9 cellular contexts compared by ENCODE assay signal in the genomic region with DNA sequence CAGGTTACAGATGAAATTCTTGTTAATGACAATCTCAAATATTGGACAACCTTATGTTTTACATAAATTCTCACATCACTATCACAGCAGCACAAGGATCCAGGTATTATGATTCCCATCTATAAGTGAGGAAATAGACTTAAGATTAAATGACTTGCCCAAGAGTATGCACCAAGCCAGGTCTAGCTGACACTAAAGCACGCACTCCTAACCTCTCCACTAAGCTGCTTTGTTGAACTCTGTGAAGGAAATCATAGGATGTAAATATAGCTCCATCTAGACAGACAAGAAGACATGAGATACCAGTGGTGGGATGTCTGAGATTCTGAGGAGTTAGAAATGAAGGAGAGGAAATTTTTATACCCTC.
DNase-seq lines count a peak whose midpoint lies in the region; ATAC-seq and TF ChIP-seq lines count a peak whose summit lies in the region.
"Had no signal": no experiment of that assay in that cellular context is flagged by ENCODE, and none has a peak within 500 bp of the region (broad histone marks: within the 10 kb centered on the region; RNA-seq: fewer than 3 reads in every experiment).

No MANE protein-coding gene starts in this region.

- peak overlapping the region; percentile 66 for H3K4me3 Mint-ChIP-seq in activated naive CD8-positive, alpha-beta T cell treated with anti-CD3 and anti-CD28 coated beads, Interleukin-2, amount 10 ng/mL, durations not matched to agents 7 days and 5 days

- H3K27ac ChIP-seq in BLaER1 = no peak overlapping the region
- peak overlapping the region; percentile 100 for H3K27ac ChIP-seq in HCT116 (ENCODE audit: low read depth, low read length)
- H3K27ac ChIP-seq in lung (ENCODE audit: low read depth in 1 of 2, low read length in 1 of 2) = peak overlapping the region; percentile 53 to 89
- no peak overlapping the region for H3K27ac ChIP-seq in prostate gland

- H3K4me1 Mint-ChIP-seq in activated naive CD8-positive, alpha-beta T cell treated with anti-CD3 and anti-CD28 coated beads, Interleukin-2, amount 10 ng/mL, durations not matched to agents 7 days and 5 days = peaks cover 20% of the 10 kb centered on the region

- peaks cover 1% of the 10 kb centered on the region for H3K9me3 Mint-ChIP-seq in activated naive CD8-positive, alpha-beta T cell treated with anti-CD3 and anti-CD28 coated beads, Interleukin-2, amount 10 ng/mL, durations not matched to agents 7 days and 5 days

- H3K9me3 ChIP-seq in BLaER1 (0 out of 2 replicates have a peak, but pooled peaks cover 6% of the 10 kb centered on the region), HCT116 (ENCODE audit: control insufficient read depth in 1 of 2, insufficient read depth in 1 of 2, low read depth in 1 of 2, low read length in 2 of 2) (no peaks in the 10 kb centered on the region), lung (ENCODE audit: control insufficient read depth in 2 of 2, insufficient read depth in 1 of 2, low read length in 1 of 2) (no peaks in the 10 kb centered on the region), prostate gland (no peaks in the 10 kb centered on the region)

- intact Hi-C loops in HCT116 (cut with micrococcal nuclease) (loop anchor here (10.0 kb wide), 1 partner anchor 119 kb away; no protein-coding TSS in a partner anchor), prostate gland (cut with DNase I) (no loop called here)

- no peak for DNase-seq in HCT116 (ENCODE audit: low read depth, low spot score)
- DNase-seq in activated naive CD8-positive, alpha-beta T cell treated with anti-CD3 and anti-CD28 coated beads, Interleukin-2, amount 10 ng/mL, durations not matched to agents 7 days and 5 days = no peak
- no peak for DNase-seq in lung (ENCODE audit: low spot score)
- no peak for DNase-seq in prostate gland (ENCODE audit: low spot score)
- DNase-seq in activated CD4-positive, CD25-positive, alpha-beta regulatory T cell (lab: John Stamatoyannopoulos, UW) = no peak
- no peak for DNase-seq in effector CD8-positive, alpha-beta T cell (lab: John Stamatoyannopoulos, UW)
- DNase-seq: NCI-H2107 had no signal

- no peak for TF ChIP-seq POLR2A in HCT116 (IDR thresholded peaks at IDR 0.05; ENCODE audit: borderline replicate concordance, extremely low read depth, insufficient read depth, insufficient read length)
- TF ChIP-seq POLR2A in prostate gland (IDR thresholded peaks at IDR 0.05) = no peak

- H4K20me1 ChIP-seq in BLaER1 (no peaks in the 10 kb centered on the region), HCT116 (ENCODE audit: insufficient read depth) (no peaks in the 10 kb centered on the region)

- POLR2A ChIA-PET in HCT116 (lab: Charles Lee) = interaction anchor here (0.9 to 2.5 kb wide), 8 partner anchors 9 to 88 kb away, joined by 3 to 7 read pairs (median 4); a partner anchor contains a TSS
- POLR2A ChIA-PET in activated naive CD8-positive, alpha-beta T cell treated with anti-CD3 and anti-CD28 coated beads, Interleukin-2, amount 10 ng/mL, durations not matched to agents 7 days and 5 days (lab: Charles Lee) = interaction anchor here (0.7 to 1.4 kb wide), 5 partner anchors 9 to 87 kb away, joined by 3 to 10 read pairs (median 4); no protein-coding TSS in a partner anchor

- no peak overlapping the region for H2AFZ ChIP-seq in HCT116 (ENCODE audit: low read depth, low read length, poor library complexity, severe bottlenecking)

- H3K36me3 ChIP-seq in BLaER1 (no peaks in the 10 kb centered on the region), HCT116 (ENCODE audit: control insufficient read depth in 1 of 2, insufficient read depth in 2 of 2, low read length in 2 of 2) (no peaks in the 10 kb centered on the region), lung (ENCODE audit: control insufficient read depth in 2 of 2, insufficient read depth in 2 of 2, low read length in 2 of 2) (no peaks in the 10 kb centered on the region), prostate gland (no peaks in the 10 kb centered on the region)

- H3K79me2 ChIP-seq in HCT116 (ENCODE audit: insufficient read depth, low read length) = no peaks in the 10 kb centered on the region; the same call in 1 of the 2 replicates

- no peaks in the 10 kb centered on the region for H3K27me3 Mint-ChIP-seq in activated naive CD8-positive, alpha-beta T cell treated with anti-CD3 and anti-CD28 coated beads, Interleukin-2, amount 10 ng/mL, durations not matched to agents 7 days and 5 days

- ATAC-seq in HCT116 = no peak
- peak; percentile 23 for ATAC-seq in activated naive CD8-positive, alpha-beta T cell treated with anti-CD3 and anti-CD28 coated beads, Interleukin-2, amount 10 ng/mL, durations not matched to agents 7 days and 5 days (ENCODE audit: low read depth)
- no peak for ATAC-seq in lung (ENCODE audit: insufficient read depth, low FRiP score)
- no peak for ATAC-seq in HG03378 (IDR thresholded peaks at IDR 0.05; ENCODE audit: unreplicated experiment)

- H3K9ac ChIP-seq in BLaER1 (no peak overlapping the region), HCT116 (ENCODE audit: low read length) (peak overlapping the region; percentile 59)

- H3K27ac Mint-ChIP-seq in activated naive CD8-positive, alpha-beta T cell treated with anti-CD3 and anti-CD28 coated beads, Interleukin-2, amount 10 ng/mL, durations not matched to agents 7 days and 5 days = peak overlapping the region; percentile 94

- H3K36me3 Mint-ChIP-seq in activated naive CD8-positive, alpha-beta T cell treated with anti-CD3 and anti-CD28 coated beads, Interleukin-2, amount 10 ng/mL, durations not matched to agents 7 days and 5 days = peaks cover 2% of the 10 kb centered on the region

- RAD21 ChIA-PET in HCT116 (lab: Charles Lee; ENCODE audit: low non-redundant PET in 1 of 2, low total read pairs in 2 of 2, uncharacterized antibody in 2 of 2, unreplicated experiment in 2 of 2) = no interaction called here

- H3K4me1 ChIP-seq in BLaER1 (peaks cover 9% of the 10 kb centered on the region), HCT116 (ENCODE audit: control insufficient read depth in 1 of 2, insufficient read depth in 2 of 2, low read length in 2 of 2) (peaks cover 61 to 74% of the 10 kb centered on the region in 2 experiments), lung (ENCODE audit: control insufficient read depth in 2 of 2, insufficient read depth in 2 of 2, low read length in 2 of 2) (peaks cover 0 to 13% of the 10 kb centered on the region in 2 donors), prostate gland (replicated peaks) (no peaks in the 10 kb centered on the region)

- H3K4me3 ChIP-seq in BLaER1 (no peak overlapping the region), HCT116 (replicated peaks in 1 of 2; ENCODE audit: low read depth in 1 of 2, low read length in 2 of 2) (no peak overlapping the region; a peak in 1 of 4 replicates), lung (no peak overlapping the region), prostate gland (no peak overlapping the region)

- H3K27me3 ChIP-seq in BLaER1 (no peaks in the 10 kb centered on the region), HCT116 (ENCODE audit: insufficient read depth, low read length) (no peaks in the 10 kb centered on the region), lung (ENCODE audit: control insufficient read depth, insufficient read depth) (no peaks in the 10 kb centered on the region), prostate gland (replicated peaks; ENCODE audit: insufficient read depth) (no peaks in the 10 kb centered on the region)

- CTCF ChIA-PET in HCT116 (lab: Charles Lee) = no interaction called here

- no peaks in the 10 kb centered on the region for H3K9me2 ChIP-seq in HCT116 (ENCODE audit: insufficient read depth)

- no peak for TF ChIP-seq RAD21 in HCT116 (IDR thresholded peaks at IDR 0.05; ENCODE audit: low read depth)

- 94 to 97% methylated on average over 1 of the region's 1 CpG for WGBS in lung, 2 donors
- WGBS in prostate gland = 89% methylated on average over 1 of the region's 1 CpG

- BruUV-seq in HCT116 (replicated peaks; lab: Mats Ljungman, UMichigan) = no TSS peak

- H3K4me2 ChIP-seq in BLaER1 (0 out of 2 replicates have a peak overlapping the region, but pooled peaks have one; percentile 10), HCT116 (ENCODE audit: low read length) (peak overlapping the region; percentile 63)

- TF ChIP-seq CTCF in HCT116 (IDR thresholded peaks at IDR 0.05 in 2 of 3, conservative IDR thresholded peaks at IDR 0.05 in 1 of 3; ENCODE audit: borderline replicate concordance in 1 of 3, insufficient read depth in 1 of 3, low read depth in 2 of 3, low read length in 2 of 3) (no peak), lung (IDR thresholded peaks at IDR 0.05; ENCODE audit: control extremely low read depth, extremely low read depth) (no peak), prostate gland (IDR thresholded peaks at IDR 0.05) (no peak)

TF ChIP-seq in HCT116, 20 proteins besides CTCF, POLR2A, EP300 and RAD21 (continues in another document):
- TF ChIP-seq ZFX (IDR thresholded peaks at IDR 0.05) (no peak), EZH2 (IDR thresholded peaks at IDR 0.05) (no peak), CBX3 (IDR thresholded peaks at IDR 0.05; ENCODE audit: low read depth) (no peak), YY1 (IDR thresholded peaks at IDR 0.05; ENCODE audit: extremely low read depth, insufficient replicate concordance, low read depth, low read length) (no peak), SRF (IDR thresholded peaks at IDR 0.05; ENCODE audit: low read depth) (no peak), EGR1 (IDR thresholded peaks at IDR 0.05; ENCODE audit: low read depth) (no peak)
- TF ChIP-seq, protein P1, sequence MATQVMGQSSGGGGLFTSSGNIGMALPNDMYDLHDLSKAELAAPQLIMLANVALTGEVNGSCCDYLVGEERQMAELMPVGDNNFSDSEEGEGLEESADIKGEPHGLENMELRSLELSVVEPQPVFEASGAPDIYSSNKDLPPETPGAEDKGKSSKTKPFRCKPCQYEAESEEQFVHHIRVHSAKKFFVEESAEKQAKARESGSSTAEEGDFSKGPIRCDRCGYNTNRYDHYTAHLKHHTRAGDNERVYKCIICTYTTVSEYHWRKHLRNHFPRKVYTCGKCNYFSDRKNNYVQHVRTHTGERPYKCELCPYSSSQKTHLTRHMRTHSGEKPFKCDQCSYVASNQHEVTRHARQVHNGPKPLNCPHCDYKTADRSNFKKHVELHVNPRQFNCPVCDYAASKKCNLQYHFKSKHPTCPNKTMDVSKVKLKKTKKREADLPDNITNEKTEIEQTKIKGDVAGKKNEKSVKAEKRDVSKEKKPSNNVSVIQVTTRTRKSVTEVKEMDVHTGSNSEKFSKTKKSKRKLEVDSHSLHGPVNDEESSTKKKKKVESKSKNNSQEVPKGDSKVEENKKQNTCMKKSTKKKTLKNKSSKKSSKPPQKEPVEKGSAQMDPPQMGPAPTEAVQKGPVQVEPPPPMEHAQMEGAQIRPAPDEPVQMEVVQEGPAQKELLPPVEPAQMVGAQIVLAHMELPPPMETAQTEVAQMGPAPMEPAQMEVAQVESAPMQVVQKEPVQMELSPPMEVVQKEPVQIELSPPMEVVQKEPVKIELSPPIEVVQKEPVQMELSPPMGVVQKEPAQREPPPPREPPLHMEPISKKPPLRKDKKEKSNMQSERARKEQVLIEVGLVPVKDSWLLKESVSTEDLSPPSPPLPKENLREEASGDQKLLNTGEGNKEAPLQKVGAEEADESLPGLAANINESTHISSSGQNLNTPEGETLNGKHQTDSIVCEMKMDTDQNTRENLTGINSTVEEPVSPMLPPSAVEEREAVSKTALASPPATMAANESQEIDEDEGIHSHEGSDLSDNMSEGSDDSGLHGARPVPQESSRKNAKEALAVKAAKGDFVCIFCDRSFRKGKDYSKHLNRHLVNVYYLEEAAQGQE (IDR thresholded peaks at IDR 0.05; ENCODE audit: low read depth) = no peak

Comparison
In these comparisons a context has a peak if more than half of its experiments do, and no peak if none do; other contexts are left out.
1. H3K27ac ChIP-seq: peak in HCT116 (single experiment) and lung (2 of 2); none in BLaER1 (single experiment) and prostate gland (0 of 2).